ENCODE assay signal across 2 cellular contexts in genomic region chr17:40499551-40500189, GRCh38.
TF ChIP-seq lines count a peak whose summit lies in the region.

No MANE protein-coding gene starts in this region.

TF ChIP-seq in HEK293, 187 proteins besides CTCF, POLR2A, EP300 and RAD21 (continued from another document):
- TF ChIP-seq GLIS1 (tag by site-specific recombination; IDR thresholded peaks at IDR 0.05) = peak; percentile 33; the same call in 1 of the 2 replicates
- TF ChIP-seq KLF7 (tag by site-specific recombination; IDR thresholded peaks at IDR 0.05; ENCODE audit: borderline replicate concordance) = no peak
- TF ChIP-seq IKZF3 (tag by site-specific recombination; IDR thresholded peaks at IDR 0.05) = peak; percentile 49; the same call in 1 of the 2 replicates
- TF ChIP-seq ZNF140 (tag by site-specific recombination; IDR thresholded peaks at IDR 0.05) = no peak
- peak; percentile 57; the same call in 1 of the 2 replicates for TF ChIP-seq ZNF600 (tag by site-specific recombination; IDR thresholded peaks at IDR 0.05)
- no peak for TF ChIP-seq ZBTB21 (tag by site-specific recombination; IDR thresholded peaks at IDR 0.05)
- 0 out of 2 replicates have a peak, but pooled peaks have one; percentile 42 for TF ChIP-seq ZNF341 (tag by site-specific recombination; IDR thresholded peaks at IDR 0.05; ENCODE audit: low read depth)
- TF ChIP-seq ZNF645 (tag by site-specific recombination; IDR thresholded peaks at IDR 0.05) = no peak
- peak; percentile 66; the same call in 1 of the 2 replicates for TF ChIP-seq ZBTB17 (tag by site-specific recombination; IDR thresholded peaks at IDR 0.05)
- TF ChIP-seq ZNF580 (tag by site-specific recombination; IDR thresholded peaks at IDR 0.05) = 0 out of 2 replicates have a peak, but pooled peaks have one; percentile 12

TF ChIP-seq in SK-N-SH, 30 proteins besides CTCF, POLR2A, EP300 and RAD21 (continued from another document):
- TF ChIP-seq FOSL2 (IDR thresholded peaks at IDR 0.05; ENCODE audit: borderline replicate concordance, low read depth) = no peak
- no peak for TF ChIP-seq ZBTB33 (IDR thresholded peaks at IDR 0.05; ENCODE audit: borderline replicate concordance, low read depth)
- no peak for TF ChIP-seq TEAD4 (IDR thresholded peaks at IDR 0.05; ENCODE audit: borderline replicate concordance, insufficient read depth)
- no peak for TF ChIP-seq YY1 (IDR thresholded peaks at IDR 0.05; ENCODE audit: low read depth)
- TF ChIP-seq RXRA (IDR thresholded peaks at IDR 0.05; ENCODE audit: borderline replicate concordance, low read depth) = no peak
- no peak for TF ChIP-seq ELF1 (IDR thresholded peaks at IDR 0.05)
- TF ChIP-seq MXI1 (IDR thresholded peaks at IDR 0.05; ENCODE audit: low read depth, low read length) = no peak
- no peak for TF ChIP-seq NRF1 (IDR thresholded peaks at IDR 0.05; ENCODE audit: low read depth, low read length)
- no peak for TF ChIP-seq POLR2AphosphoS5 (IDR thresholded peaks at IDR 0.05; ENCODE audit: low read depth, low read length)
- TF ChIP-seq SIN3A (IDR thresholded peaks at IDR 0.05; ENCODE audit: borderline replicate concordance, low read depth, low read length) = no peak
